ENCODE assay signal across 23 cellular contexts in genomic region chr10:82020999-82021398, GRCh38.
"Had no signal": no experiment of that assay in that cellular context is flagged by ENCODE, and none has a peak within 500 bp of the region (broad histone marks: within the 10 kb centered on the region; RNA-seq: fewer than 3 reads in every experiment).

No MANE protein-coding gene starts in this region.

- H3K4me3 Mint-ChIP-seq: dendritic cell treated with granulocyte-macrophage colony-stimulating factor and Interleukin-4, amounts not matched to agents 40 ng/mL and 50 ng/mL, for 4 days; effector memory CD8-positive, alpha-beta T cell; endodermal cell; mesothelial cell of epicardium had no signal

- DNase-seq: colonic mucosa; cortex of kidney; effector CD8-positive, alpha-beta T cell; effector memory CD8-positive, alpha-beta T cell; endodermal cell; erythroblast; esophagus squamous epithelium; foreskin fibroblast; foreskin melanocyte; gastrocnemius medialis; glutamatergic neuron; head of caudate nucleus; heart right ventricle; hippocampal formation; left cardiac atrium; left lung; left ventricle myocardium superior; lower lobe of right lung; mesenchymal stem cell; mucosa of descending colon had no signal

- H3K27ac Mint-ChIP-seq: dendritic cell treated with granulocyte-macrophage colony-stimulating factor and Interleukin-4, amounts not matched to agents 40 ng/mL and 50 ng/mL, for 4 days; effector memory CD8-positive, alpha-beta T cell; endodermal cell; mesothelial cell of epicardium had no signal

- H3K36me3 Mint-ChIP-seq: mesothelial cell of epicardium had no signal

- H3K4me1 Mint-ChIP-seq: endodermal cell, mesothelial cell of epicardium had no signal

- ATAC-seq: effector memory CD8-positive, alpha-beta T cell; esophagus mucosa; gastrocnemius medialis; heart right ventricle; left cardiac atrium; left lung; left ventricle myocardium superior; lower lobe of right lung; mucosa of descending colon had no signal

- H3K27me3 Mint-ChIP-seq: dendritic cell treated with granulocyte-macrophage colony-stimulating factor and Interleukin-4, amounts not matched to agents 40 ng/mL and 50 ng/mL, for 4 days; effector memory CD8-positive, alpha-beta T cell had no signal
